In genomic region chr7:148772297-148773089, GRCh38 we compare ENCODE assay signal across 8 cellular contexts.
DNase-seq lines count a peak whose midpoint lies in the region; ATAC-seq, FAIRE-seq and TF ChIP-seq lines count a peak whose summit lies in the region.

No MANE protein-coding gene starts in this region.

- no peaks in the 10 kb centered on the region for H3K27me3 Mint-ChIP-seq in activated CD8-positive, alpha-beta T cell treated with anti-CD3 and anti-CD28 coated beads for 36 hours

- peaks cover 40% of the 10 kb centered on the region for H3K36me3 Mint-ChIP-seq in activated CD8-positive, alpha-beta T cell treated with anti-CD3 and anti-CD28 coated beads for 36 hours (ENCODE audit: low read depth)

- no peak overlapping the region for H3K27ac ChIP-seq in HEK293 (ENCODE audit: extremely low read depth, low read depth, low read length)

- H3K9me3 Mint-ChIP-seq in activated CD8-positive, alpha-beta T cell treated with anti-CD3 and anti-CD28 coated beads for 36 hours, result no peaks in the 10 kb centered on the region

- intact Hi-C loops in activated CD8-positive, alpha-beta T cell treated with anti-CD3 and anti-CD28 coated beads for 36 hours (cut with micrococcal nuclease), result loop anchor here (10.0 kb wide), 1 partner anchor 198 kb away; no protein-coding TSS in a partner anchor

- POLR2A ChIA-PET in HEK293 (lab: Yijun Ruan, JAX), result interaction anchor here (0.6 to 2.3 kb wide), 3 partner anchors 74 to 169 kb away, joined by 3 to 10 read pairs (median 3); partner anchors contain the start of gene CUL1
- POLR2A ChIA-PET in activated CD8-positive, alpha-beta T cell treated with anti-CD3 and anti-CD28 coated beads for 36 hours (lab: Charles Lee), result interaction anchor here (0.5 to 1.6 kb wide), 3 partner anchors 74 to 266 kb away, joined by 3 to 10 read pairs (median 3); partner anchors contain the start of gene CUL1

- no peak for TF ChIP-seq POLR2A in GM12892 (IDR thresholded peaks at IDR 0.05; ENCODE audit: low read depth, low read length)

- no peaks in the 10 kb centered on the region for H3K9me3 ChIP-seq in HEK293 (ENCODE audit: control insufficient read depth, insufficient read depth, low read depth, low read length)

- H3K4me3 ChIP-seq in HEK293 (ENCODE audit: low read depth, low read length), result no peak overlapping the region

- ATAC-seq in activated CD8-positive, alpha-beta T cell treated with anti-CD3 and anti-CD28 coated beads for 36 hours, result peak; percentile 89
- no peak for ATAC-seq in HG03520 (IDR thresholded peaks at IDR 0.05; ENCODE audit: unreplicated experiment)

- peaks cover 19% of the 10 kb centered on the region for H3K4me1 Mint-ChIP-seq in activated CD8-positive, alpha-beta T cell treated with anti-CD3 and anti-CD28 coated beads for 36 hours (ENCODE audit: low read depth)

- peak overlapping the region; percentile 90 for H3K27ac Mint-ChIP-seq in activated CD8-positive, alpha-beta T cell treated with anti-CD3 and anti-CD28 coated beads for 36 hours

- peak overlapping the region; percentile 29 for H3K4me3 Mint-ChIP-seq in activated CD8-positive, alpha-beta T cell treated with anti-CD3 and anti-CD28 coated beads for 36 hours

- H3K36me3 ChIP-seq in HEK293 (ENCODE audit: control insufficient read depth in 2 of 2, insufficient read depth in 1 of 2, low read length in 2 of 2), result peaks cover 0 to 55% of the 10 kb centered on the region in 2 experiments; a peak in 1 of 3 replicates

- no peak for TF ChIP-seq CTCF in HEK293 (tag by site-specific recombination; IDR thresholded peaks at IDR 0.05)
- no peak for TF ChIP-seq CTCF in activated CD8-positive, alpha-beta T cell treated with anti-CD3 and anti-CD28 coated beads for 36 hours (IDR thresholded peaks at IDR 0.05)

- H3K4me1 ChIP-seq in HEK293 (ENCODE audit: control insufficient read depth, insufficient read depth, low read length), result peaks cover 3% of the 10 kb centered on the region

- CTCF ChIA-PET in HEK293 (lab: Yijun Ruan, JAX), result interaction anchor here (1.1 kb wide), 1 partner anchor 197 kb away, joined by 6 read pairs; no protein-coding TSS in a partner anchor
- CTCF ChIA-PET in activated CD8-positive, alpha-beta T cell treated with anti-CD3 and anti-CD28 coated beads for 36 hours (lab: Charles Lee), result interaction anchor here (1.1 to 2.6 kb wide), 5 partner anchors 19 to 198 kb away, joined by 3 to 8 read pairs (median 5); no protein-coding TSS in a partner anchor

- DNase-seq in A172 (ENCODE audit: low spot score) (peak; percentile 97), islet precursor cell (peak; percentile 98), urothelium cell line (ENCODE audit: low spot score) (peak; percentile 50), HuH-7.5 (ENCODE audit: low spot score) (no peak), GM12892 (ENCODE audit: insufficient read length) (no peak)
- peak; percentile 66 for DNase-seq in activated CD8-positive, alpha-beta T cell treated with anti-CD3 and anti-CD28 coated beads for 36 hours

- FAIRE-seq in urothelium cell line (lab: Jason Lieb, UNC), result no peak
- no peak for FAIRE-seq in GM12892 (lab: Jason Lieb, UNC)

TF ChIP-seq in HEK293, 187 proteins besides CTCF, POLR2A, EP300 and RAD21 (continues in another document):
- peak; percentile 100 for TF ChIP-seq SP7 (tag by site-specific recombination; IDR thresholded peaks at IDR 0.05)
- TF ChIP-seq KLF7 (tag by site-specific recombination; IDR thresholded peaks at IDR 0.05; ENCODE audit: borderline replicate concordance), result no peak
- TF ChIP-seq ZNF704 (tag by site-specific recombination; IDR thresholded peaks at IDR 0.05), result no peak
- TF ChIP-seq ZNF341 (tag by site-specific recombination; IDR thresholded peaks at IDR 0.05; ENCODE audit: low read depth), result no peak
- TF ChIP-seq ZFP37 (tag by site-specific recombination; IDR thresholded peaks at IDR 0.05), result peak; percentile 75; the same call in 1 of the 2 replicates
- TF ChIP-seq ZNF121 (tag by site-specific recombination; IDR thresholded peaks at IDR 0.05), result no peak
- peak; percentile 88 for TF ChIP-seq PRDM4 (tag by site-specific recombination; IDR thresholded peaks at IDR 0.05)
- TF ChIP-seq ZNF843 (tag by site-specific recombination; IDR thresholded peaks at IDR 0.05), result peak; percentile 51; the same call in 1 of the 2 replicates
- peak; percentile 48; the same call in 1 of the 2 replicates for TF ChIP-seq ZNF692 (tag by site-specific recombination; IDR thresholded peaks at IDR 0.05)
- TF ChIP-seq ZNF184 (tag by site-specific recombination; IDR thresholded peaks at IDR 0.05), result peak; percentile 77
- peak; percentile 73; the same call in 1 of the 2 replicates for TF ChIP-seq ZNF394 (tag by site-specific recombination; IDR thresholded peaks at IDR 0.05; ENCODE audit: borderline replicate concordance)
- TF ChIP-seq ZNF626 (tag by site-specific recombination; IDR thresholded peaks at IDR 0.05), result no peak
- no peak for TF ChIP-seq ZNF555 (tag by site-specific recombination; conservative IDR thresholded peaks at IDR 0.05)
- peak; percentile 59 for TF ChIP-seq PRDM1 (tag by site-specific recombination; IDR thresholded peaks at IDR 0.05)
- peak; percentile 40; the same call in 1 of the 2 replicates for TF ChIP-seq KLF8 (tag by site-specific recombination; IDR thresholded peaks at IDR 0.05)
- peak; percentile 17 for TF ChIP-seq SETDB1 (IDR thresholded peaks at IDR 0.05; ENCODE audit: insufficient read length, low read length)
- TF ChIP-seq ZNF140 (tag by site-specific recombination; IDR thresholded peaks at IDR 0.05), result no peak
- TF ChIP-seq ZBTB44 (tag by site-specific recombination; IDR thresholded peaks at IDR 0.05), result peak; percentile 28; the same call in 1 of the 2 replicates
- TF ChIP-seq ZXDB (tag by site-specific recombination; IDR thresholded peaks at IDR 0.05), result 0 out of 2 replicates have a peak, but pooled peaks have one; percentile 44
- TF ChIP-seq WT1 (tag by site-specific recombination; IDR thresholded peaks at IDR 0.05), result peak; percentile 83; the same call in 1 of the 2 replicates
- TF ChIP-seq SP3 (tag by site-specific recombination; IDR thresholded peaks at IDR 0.05), result peak; percentile 33; the same call in 1 of the 2 replicates
- TF ChIP-seq ZNF391 (tag by site-specific recombination; IDR thresholded peaks at IDR 0.05; ENCODE audit: borderline replicate concordance, low read depth), result peak; percentile 28; the same call in 1 of the 2 replicates
- peak; percentile 99 for TF ChIP-seq ZNF629 (tag by site-specific recombination; IDR thresholded peaks at IDR 0.05)
- peak; percentile 70 for TF ChIP-seq IKZF3 (tag by site-specific recombination; IDR thresholded peaks at IDR 0.05)
- peak; percentile 74; the same call in 1 of the 2 replicates for TF ChIP-seq ZNF664 (tag by site-specific recombination; IDR thresholded peaks at IDR 0.05)

Comparison
In these comparisons a context has a peak if more than half of its experiments do, and no peak if none do; other contexts are left out.
1. DNase-seq: peak in A172 (single experiment), activated CD8-positive, alpha-beta T cell treated with anti-CD3 and anti-CD28 coated beads for 36 hours (single experiment), islet precursor cell (single experiment) and urothelium cell line (single experiment); none in HuH-7.5 (single experiment) and GM12892 (single experiment).